Comparison of ENCODE assay signal across 19 cellular contexts in the genomic region with DNA sequence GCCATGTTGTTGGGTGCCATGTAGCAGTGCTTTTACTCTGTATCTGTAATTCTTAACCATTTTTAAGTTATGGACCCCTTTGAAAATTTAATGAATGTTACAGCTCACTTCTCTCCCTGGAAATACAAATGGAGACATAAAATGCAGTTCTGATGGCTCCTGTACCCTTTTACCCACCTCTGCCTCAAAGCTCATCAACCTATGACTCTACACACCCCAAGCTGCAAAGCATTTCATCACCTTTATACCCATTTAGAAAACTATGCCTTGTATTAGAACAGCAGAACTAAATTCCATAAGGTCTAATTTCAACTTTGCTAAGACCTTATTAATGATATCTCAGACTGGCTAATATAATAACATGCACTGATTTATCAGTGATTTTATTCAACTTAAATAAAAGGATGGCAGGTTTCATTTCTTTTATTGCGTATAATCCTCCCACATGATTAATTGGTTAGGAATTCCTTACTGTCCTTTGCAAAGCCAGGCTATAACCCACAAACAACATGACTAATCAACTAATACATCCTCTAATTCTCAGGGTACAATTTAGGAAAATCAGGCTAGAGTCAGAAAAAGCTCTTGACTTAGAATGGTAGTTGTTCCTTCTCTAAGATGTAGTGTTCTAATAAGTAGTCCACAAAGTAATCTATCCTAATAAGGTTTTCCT.
A peak's percentile ranks its signal among the peaks of the same experiment; 100 is the strongest.
DNase-seq lines count a peak whose midpoint lies in the region; ATAC-seq and TF ChIP-seq lines count a peak whose summit lies in the region.
"Had no signal": no experiment of that assay in that cellular context is flagged by ENCODE, and none has a peak within 500 bp of the region (broad histone marks: within the 10 kb centered on the region; RNA-seq: fewer than 3 reads in every experiment).

No MANE protein-coding gene starts in this region.

- H4K5ac ChIP-seq in mesendoderm (ENCODE audit: low read length) (no peak overlapping the region), H9 (ENCODE audit: insufficient read length, low read depth, low read length) (no peak overlapping the region)

- H3K9me3 Mint-ChIP-seq in H9: peaks cover 0 to 3% of the 10 kb centered on the region in 2 experiments; a peak in 2 of 5 replicates
- H3K9me3 Mint-ChIP-seq: CD4-positive, alpha-beta T cell had no signal

- H3K23ac ChIP-seq in mesendoderm (ENCODE audit: low read length) (no peak overlapping the region), H9 (ENCODE audit: insufficient read length, low read depth, low read length) (no peak overlapping the region)

- ATAC-seq in RWPE2 (ENCODE audit: low read depth) (peak; percentile 87), esophagus mucosa (peak; percentile 88), GM18868 (IDR thresholded peaks at IDR 0.05; ENCODE audit: unreplicated experiment) (no peak)

- H3K4me3 ChIP-seq in RWPE2 (ENCODE audit: severe bottlenecking): no peak overlapping the region
- no peak overlapping the region for H3K4me3 ChIP-seq in osteoblast (ENCODE audit: insufficient read depth, low read length)
- no peak overlapping the region for H3K4me3 ChIP-seq in mesendoderm (ENCODE audit: low read length)
- H3K4me3 ChIP-seq in ascending aorta: no peak overlapping the region
- H3K4me3 ChIP-seq: adrenal gland, hepatocyte, SK-N-MC, testis had no signal

- H3K56ac ChIP-seq in mesendoderm (ENCODE audit: low read length): no peak overlapping the region
- H3K56ac ChIP-seq in H9 (ENCODE audit: insufficient read length, low read depth, low read length): no peak overlapping the region

- H3K27ac Mint-ChIP-seq in H9: no peak overlapping the region
- H3K27ac Mint-ChIP-seq: CD4-positive, alpha-beta T cell had no signal

- no peaks in the 10 kb centered on the region for H3K9me3 ChIP-seq in RWPE2 (ENCODE audit: severe bottlenecking)
- no peaks in the 10 kb centered on the region for H3K9me3 ChIP-seq in osteoblast (ENCODE audit: low read depth, low read length)
- no peaks in the 10 kb centered on the region for H3K9me3 ChIP-seq in H9 (ENCODE audit: control insufficient read depth, low read depth, low read length)
- H3K9me3 ChIP-seq in ascending aorta: no peaks in the 10 kb centered on the region
- H3K9me3 ChIP-seq: adrenal gland, testis had no signal

- H3K27me3 ChIP-seq in RWPE2 (ENCODE audit: insufficient read depth, poor library complexity, severe bottlenecking) (no peaks in the 10 kb centered on the region), osteoblast (ENCODE audit: insufficient read depth, low read length) (no peaks in the 10 kb centered on the region), mesendoderm (ENCODE audit: insufficient read depth, low read length, poor library complexity) (no peaks in the 10 kb centered on the region), H9 (ENCODE audit: insufficient read depth, low read length) (no peaks in the 10 kb centered on the region), ascending aorta (no peaks in the 10 kb centered on the region)
- H3K27me3 ChIP-seq: adrenal gland, hepatocyte, testis had no signal

- H2BK15ac ChIP-seq in mesendoderm (replicated peaks; ENCODE audit: low read depth) (no peak overlapping the region), H9 (ENCODE audit: low read depth, low read length) (no peak overlapping the region)

- no peak overlapping the region for H2AK5ac ChIP-seq in mesendoderm (ENCODE audit: low read length)
- H2AK5ac ChIP-seq in H9 (ENCODE audit: insufficient read length, low read length): no peak overlapping the region

- H2BK5ac ChIP-seq in mesendoderm (ENCODE audit: low read length) (no peak overlapping the region), H9 (ENCODE audit: insufficient read length, low read length) (no peak overlapping the region)

- H3K4me2 ChIP-seq in osteoblast (ENCODE audit: insufficient read depth, low read length) (no peak overlapping the region), mesendoderm (ENCODE audit: low read length) (no peak overlapping the region), H9 (ENCODE audit: insufficient read depth, insufficient read length, low read length) (no peak overlapping the region)
- H3K4me2 ChIP-seq: hepatocyte, KMS-11 had no signal

- peaks cover 16 to 23% of the 10 kb centered on the region in 2 experiments for H3K4me1 Mint-ChIP-seq in H9

- no peak overlapping the region for H3K9ac ChIP-seq in mesendoderm (ENCODE audit: low read length)
- no peak overlapping the region for H3K9ac ChIP-seq in H9 (ENCODE audit: extremely low read depth, insufficient read length, low read length)
- H3K9ac ChIP-seq: KMS-11 had no signal

- no peak overlapping the region for H3K14ac ChIP-seq in H9 (ENCODE audit: insufficient read depth, low read length)

- H3K79me1 ChIP-seq in mesendoderm (ENCODE audit: low read length): no peaks in the 10 kb centered on the region
- no peaks in the 10 kb centered on the region for H3K79me1 ChIP-seq in H9 (ENCODE audit: insufficient read depth, low read depth, low read length, poor library complexity, severe bottlenecking)

- no peaks in the 10 kb centered on the region for H4K20me1 ChIP-seq in osteoblast (ENCODE audit: insufficient read depth, low read length)
- no peaks in the 10 kb centered on the region for H4K20me1 ChIP-seq in H9 (ENCODE audit: control insufficient read depth, insufficient read depth, insufficient read length)

- peak overlapping the region; percentile 49 for H3K27ac ChIP-seq in RWPE2 (ENCODE audit: poor library complexity, severe bottlenecking)
- no peak overlapping the region for H3K27ac ChIP-seq in osteoblast (ENCODE audit: low read depth, low read length)
- no peak overlapping the region for H3K27ac ChIP-seq in mesendoderm (ENCODE audit: low read depth, low read length)
- H3K27ac ChIP-seq in H9 (ENCODE audit: insufficient read length, low read depth, low read length): no peak overlapping the region
- H3K27ac ChIP-seq in ascending aorta: no peak overlapping the region
- H3K27ac ChIP-seq: hepatocyte, KMS-11, SK-N-MC, testis had no signal

- H3K23me2 ChIP-seq in H9 (ENCODE audit: insufficient read length, low read depth, low read length, poor library complexity, severe bottlenecking): no peaks in the 10 kb centered on the region

- no peak overlapping the region for H2AFZ ChIP-seq in osteoblast (ENCODE audit: low read length)
- H2AFZ ChIP-seq in H9 (ENCODE audit: low read length): no peak overlapping the region
- H2AFZ ChIP-seq: hepatocyte had no signal

- H3K79me2 ChIP-seq in osteoblast (ENCODE audit: insufficient read depth, low read length): no peaks in the 10 kb centered on the region
- no peaks in the 10 kb centered on the region for H3K79me2 ChIP-seq in mesendoderm (ENCODE audit: control insufficient read depth, insufficient read depth, low read length)
- H3K79me2 ChIP-seq in H9 (ENCODE audit: insufficient read depth, low read length): no peaks in the 10 kb centered on the region

- H3K36me3 ChIP-seq in RWPE2 (ENCODE audit: low read depth) (0 out of 2 replicates have a peak, but pooled peaks cover 4% of the 10 kb centered on the region), osteoblast (ENCODE audit: insufficient read depth, low read length) (no peaks in the 10 kb centered on the region), mesendoderm (ENCODE audit: control insufficient read depth, insufficient read depth, low read length) (no peaks in the 10 kb centered on the region), ascending aorta (peaks cover 0 to 7% of the 10 kb centered on the region in 2 donors)

- H4K8ac ChIP-seq in mesendoderm (ENCODE audit: low read depth, low read length): no peak overlapping the region
- no peak overlapping the region for H4K8ac ChIP-seq in H9 (replicated peaks; ENCODE audit: insufficient read length, low read depth, low read length)

- H3K4me1 ChIP-seq in RWPE2 (ENCODE audit: insufficient read depth, poor library complexity, severe bottlenecking) (peaks cover 19% of the 10 kb centered on the region), osteoblast (ENCODE audit: insufficient read depth, low read length) (no peaks in the 10 kb centered on the region), mesendoderm (ENCODE audit: control insufficient read depth, low read depth, low read length) (no peaks in the 10 kb centered on the region), H9 (ENCODE audit: insufficient read depth, low read length) (peaks cover 2% of the 10 kb centered on the region; the same call in 1 of the 2 replicates), ascending aorta (no peaks in the 10 kb centered on the region)
- H3K4me1 ChIP-seq: testis had no signal

- no peak overlapping the region for H2BK12ac ChIP-seq in H9 (ENCODE audit: insufficient read length, low read depth, low read length)

- TF ChIP-seq CTCF in RWPE2 (IDR thresholded peaks at IDR 0.05; ENCODE audit: poor library complexity, severe bottlenecking) (no peak), osteoblast (IDR thresholded peaks at IDR 0.05; ENCODE audit: extremely low read depth, low read depth, low read length) (no peak), H9 (conservative IDR thresholded peaks at IDR 0.05) (no peak), ascending aorta (IDR thresholded peaks at IDR 0.05) (no peak)

- H2BK120ac ChIP-seq in mesendoderm (ENCODE audit: low read depth, low read length) (no peak overlapping the region), H9 (ENCODE audit: low read depth, low read length, poor library complexity, severe bottlenecking) (no peak overlapping the region)

- H3K18ac ChIP-seq in mesendoderm (ENCODE audit: low read length) (no peak overlapping the region), H9 (ENCODE audit: insufficient read length, low read depth, low read length) (no peak overlapping the region)

- no peak overlapping the region for H2BK20ac ChIP-seq in H9 (ENCODE audit: low read depth, low read length, poor library complexity, severe bottlenecking)

- no peak overlapping the region for H3K4me3 Mint-ChIP-seq in H9
- H3K4me3 Mint-ChIP-seq: CD4-positive, alpha-beta T cell had no signal

- DNase-seq in GM04504 (ENCODE audit: low read depth) (peak; percentile 23), RWPE2 (ENCODE audit: low spot score) (no peak), osteoblast (ENCODE audit: insufficient read length, low spot score, missing footprints) (peak; percentile 92), mesendoderm (no peak), H9 (no peak), ascending aorta (ENCODE audit: low spot score in 2 of 2) (no peak)
- DNase-seq: activated CD4-positive, CD25-positive, alpha-beta regulatory T cell; adrenal gland; CD4-positive, alpha-beta T cell; NCI-H1930; NCI-H82; nucleus accumbens; stimulated activated CD4-positive, alpha-beta T cell treated with anti-CD3 and anti-CD28 coated beads, Interleukin-12 subunit alpha, Interleukin-12 subunit beta, amount 100 ng/mL, for 4 hours; testis had no signal

- intact Hi-C loops in ascending aorta (cut with DNase I): no loop called here

- H3K4ac ChIP-seq in mesendoderm (ENCODE audit: low read depth, low read length) (no peak overlapping the region), H9 (ENCODE audit: low read depth, low read length) (no peak overlapping the region)

- no peak overlapping the region for H4K91ac ChIP-seq in H9 (ENCODE audit: insufficient read length, low read depth, low read length)

- no CpG with 5 or more reads among the region's 1 CpG for WGBS in mesendoderm (ENCODE audit: extremely low coverage, insufficient coverage, low lambda C conversion rate)
- WGBS in H9 (ENCODE audit: extremely low coverage, insufficient read length, low lambda C conversion rate): no CpG with 5 or more reads among the region's 1 CpG

- peaks cover 0 to 4% (median 0%) of the 10 kb centered on the region in 3 experiments; a peak in 2 of 7 replicates for H3K36me3 Mint-ChIP-seq in H9 (ENCODE audit: insufficient read depth in 1 of 3, low read depth in 3 of 3)

- H3T11ph ChIP-seq in H9 (ENCODE audit: low read length): no peak overlapping the region

- H3K27me3 Mint-ChIP-seq in H9 (ENCODE audit: low read depth): no peaks in the 10 kb centered on the region
- H3K27me3 Mint-ChIP-seq: CD4-positive, alpha-beta T cell had no signal

Comparison
In these comparisons a context has a peak if more than half of its experiments do, and no peak if none do; other contexts are left out.
1. DNase-seq: peak in GM04504 (single experiment) and osteoblast (single experiment); none in RWPE2 (single experiment), mesendoderm (single experiment), H9 (single experiment) and ascending aorta (0 of 2).